Comparison of ENCODE assay signal across 24 cellular contexts in the genomic region with DNA sequence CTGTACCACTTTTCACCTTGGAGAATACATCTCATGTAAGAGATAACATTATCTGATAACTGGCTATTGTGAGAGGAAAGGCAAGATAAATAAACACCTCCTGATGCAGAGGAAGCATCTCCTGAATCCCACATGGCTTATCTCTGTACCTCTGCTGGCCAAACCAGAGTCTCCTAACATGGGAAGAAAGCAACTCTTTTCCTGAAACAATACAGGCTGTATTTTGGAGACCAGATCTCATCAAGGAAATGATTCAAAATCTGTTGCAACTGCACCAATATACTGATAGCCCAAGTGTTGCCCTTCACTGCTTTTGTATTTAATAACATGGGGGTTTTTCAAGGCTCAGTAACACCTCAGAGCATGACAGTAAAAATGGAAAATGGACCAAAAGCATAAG.
"Had no signal": no experiment of that assay in that cellular context is flagged by ENCODE, and none has a peak within 500 bp of the region (broad histone marks: within the 10 kb centered on the region; RNA-seq: fewer than 3 reads in every experiment).

No MANE protein-coding gene starts in this region.

- H3K9me3 Mint-ChIP-seq: memory B cell; stimulated activated memory B cell treated with anti-CD40 and anti-IgM and Interleukin-4, amounts not matched to agents 10 μg/mL and 1 μg/mL and 100 μg/mL, for 72 hours; type B pancreatic cell had no signal

- H3K36me3 Mint-ChIP-seq: memory B cell; naive thymus-derived CD8-positive, alpha-beta T cell; stimulated activated memory B cell treated with anti-CD40 and anti-IgM and Interleukin-4, amounts not matched to agents 10 μg/mL and 1 μg/mL and 100 μg/mL, for 72 hours; type B pancreatic cell had no signal

- H3K4me1 Mint-ChIP-seq: memory B cell; naive thymus-derived CD8-positive, alpha-beta T cell; stimulated activated memory B cell treated with anti-CD40 and anti-IgM and Interleukin-4, amounts not matched to agents 10 μg/mL and 1 μg/mL and 100 μg/mL, for 72 hours had no signal

- H3K27ac Mint-ChIP-seq: endodermal cell; memory B cell; naive thymus-derived CD8-positive, alpha-beta T cell; nephron progenitor cell; stimulated activated memory B cell treated with anti-CD40 and anti-IgM and Interleukin-4, amounts not matched to agents 10 μg/mL and 1 μg/mL and 100 μg/mL, for 72 hours; type B pancreatic cell had no signal

- H3K4me3 Mint-ChIP-seq: endodermal cell; memory B cell; naive thymus-derived CD8-positive, alpha-beta T cell; nephron progenitor cell; stimulated activated memory B cell treated with anti-CD40 and anti-IgM and Interleukin-4, amounts not matched to agents 10 μg/mL and 1 μg/mL and 100 μg/mL, for 72 hours; type B pancreatic cell had no signal

- DNase-seq: effector CD8-positive, alpha-beta T cell; endodermal cell; erythroblast; foreskin fibroblast; gastrocnemius medialis; head of caudate nucleus; left ventricle myocardium superior; lower lobe of right lung; midbrain; naive thymus-derived CD8-positive, alpha-beta T cell; nephron progenitor cell; nucleus accumbens; right cardiac atrium; spleen; stimulated activated CD4-positive, alpha-beta T cell treated with anti-CD3 and anti-CD28 coated beads, Interleukin-4, amount 100 ng/mL, for 4 hours; stimulated activated naive CD8-positive, alpha-beta T cell treated with anti-CD3 and anti-CD28 coated beads, Interleukin-15, Interleukin-2, amounts not matched to agents 100 U/mL and 50 U/mL, for 24 hours; substantia nigra; testis; tibial artery had no signal

- H3K27me3 ChIP-seq: gastrocnemius medialis, spleen, testis, tibial artery had no signal

- H3K27ac ChIP-seq: gastrocnemius medialis, lower lobe of right lung, prostate gland, skin epidermis, spleen, testis, tibial artery had no signal

- H3K4me1 ChIP-seq: gastrocnemius medialis, lower lobe of right lung, prostate gland, spleen, testis, tibial artery had no signal

- H3K36me3 ChIP-seq: gastrocnemius medialis, lower lobe of right lung, prostate gland, spleen, tibial artery had no signal

- H3K27me3 Mint-ChIP-seq: type B pancreatic cell had no signal

- ATAC-seq: gastrocnemius medialis; left ventricle myocardium superior; lower lobe of right lung; naive thymus-derived CD8-positive, alpha-beta T cell; stimulated activated memory B cell treated with anti-CD40 and anti-IgM and Interleukin-4, amounts not matched to agents 10 μg/mL and 1 μg/mL and 100 μg/mL, for 72 hours; stimulated activated naive CD8-positive, alpha-beta T cell treated with anti-CD3 and anti-CD28 coated beads, Interleukin-15, Interleukin-2, amounts not matched to agents 100 U/mL and 50 U/mL, for 24 hours had no signal

- H3K9me3 ChIP-seq: gastrocnemius medialis, lower lobe of right lung, prostate gland, spleen, testis, tibial artery had no signal

- H3K4me3 ChIP-seq: gastrocnemius medialis, lower lobe of right lung, prostate gland, skin epidermis, spleen, testis, tibial artery had no signal
